ENCODE assay signal across 8 cellular contexts in genomic region chr10:3774814-3775670, GRCh38. TPM values are rescaled to one million over a fixed set of nuclear protein-coding genes. Genes with fewer than 3 reads are reported as not detected.
DNase-seq lines count a peak whose midpoint lies in the region; ATAC-seq, FAIRE-seq and TF ChIP-seq lines count a peak whose summit lies in the region.

No MANE protein-coding gene starts in this region.

- H3K4me2 ChIP-seq in endothelial cell of umbilical vein (ENCODE audit: insufficient read depth, low read length), result no peak overlapping the region

- H3K9ac ChIP-seq in endothelial cell of umbilical vein (replicated peaks; ENCODE audit: extremely low read depth, insufficient read depth, low read length), result no peak overlapping the region

- POLR2A ChIA-PET in endothelial cell of umbilical vein (lab: Charles Lee), result interaction anchor here (0.7 to 1.8 kb wide), 10 partner anchors 11 to 996 kb away, joined by 3 to 7 read pairs (median 4); partner anchors contain the start of gene KLF6

- DNase-seq in G401 (ENCODE audit: low spot score), result peak; percentile 26
- peak; percentile 59 for DNase-seq in SK-MEL-5 (ENCODE audit: low read depth, low spot score)
- peak; percentile 85 for DNase-seq in endothelial cell of umbilical vein (ENCODE audit: low read depth, low spot score)
- DNase-seq in natural killer cell treated with Interleukin-12 subunit alpha and Interleukin-12 subunit beta and Interleukin-15 and Interleukin-18, amount 100 ng/mL, for 72 hours (ENCODE audit: low spot score), result no peak
- DNase-seq in HPDE6-E6E7 (ENCODE audit: extremely low spot score), result no peak
- DNase-seq in D341Med (ENCODE audit: low spot score), result no peak

- peaks cover 24% of the 10 kb centered on the region for H3K79me2 ChIP-seq in endothelial cell of umbilical vein (ENCODE audit: control insufficient read depth, insufficient read depth, low read length)

- no peaks in the 10 kb centered on the region for H3K9me3 ChIP-seq in endothelial cell of umbilical vein (replicated peaks; ENCODE audit: control insufficient read depth, insufficient read depth, low read length)

- intact Hi-C loops in endothelial cell of umbilical vein (cut with micrococcal nuclease), result loop anchor here (1.0 kb wide), 3 partner anchors 20 to 578 kb away; no protein-coding TSS in a partner anchor

- no peaks in the 10 kb centered on the region for H3K27me3 Mint-ChIP-seq in natural killer cell treated with Interleukin-12 subunit alpha and Interleukin-12 subunit beta and Interleukin-15 and Interleukin-18, amount 100 ng/mL, for 72 hours

- TF ChIP-seq CTCF in endothelial cell of umbilical vein (IDR thresholded peaks at IDR 0.05; ENCODE audit: extremely low read depth in 1 of 2, insufficient read depth in 1 of 2, low read depth in 1 of 2, low read length in 2 of 2), result no peak

- H3K27ac Mint-ChIP-seq in natural killer cell treated with Interleukin-12 subunit alpha and Interleukin-12 subunit beta and Interleukin-15 and Interleukin-18, amount 100 ng/mL, for 72 hours, result peak overlapping the region; percentile 99 to 100

- H3K4me1 Mint-ChIP-seq in natural killer cell treated with Interleukin-12 subunit alpha and Interleukin-12 subunit beta and Interleukin-15 and Interleukin-18, amount 100 ng/mL, for 72 hours (ENCODE audit: low read depth in 2 of 2), result peaks cover 53 to 70% of the 10 kb centered on the region in 2 donors

- dilution Hi-C loops in endothelial cell of umbilical vein (cut with MboI; ENCODE audit: extremely low pct_ligation_motif_present, low sequenced_read_pairs), result no loop called here

- ATAC-seq in natural killer cell treated with Interleukin-12 subunit alpha and Interleukin-12 subunit beta and Interleukin-15 and Interleukin-18, amount 100 ng/mL, for 72 hours, result peak in 1 of 2 donors; percentile 8
- no peak for ATAC-seq in HG03565 (IDR thresholded peaks at IDR 0.05; ENCODE audit: unreplicated experiment)
- no peak for ATAC-seq in HG02970 (IDR thresholded peaks at IDR 0.05; ENCODE audit: low FRiP score, unreplicated experiment)

- no peaks in the 10 kb centered on the region for H3K27me3 ChIP-seq in endothelial cell of umbilical vein (ENCODE audit: control insufficient read depth in 2 of 2, insufficient read depth in 2 of 2, low read length in 2 of 2)

- peaks cover 42% of the 10 kb centered on the region for H3K4me1 ChIP-seq in endothelial cell of umbilical vein (ENCODE audit: control insufficient read depth, extremely low read depth, insufficient read depth, low read length)

- in situ Hi-C loops in G401 (cut with HindIII; ENCODE audit: low sequenced_read_pairs), result no loop called here
- in situ Hi-C loops in SK-MEL-5 (cut with HindIII; ENCODE audit: low pct_unique_long_range_greater_than_20kb, low sequenced_read_pairs), result no loop called here

- H2AFZ ChIP-seq in endothelial cell of umbilical vein (ENCODE audit: low read depth, low read length), result no peak overlapping the region

- peak overlapping the region; percentile 76 for H3K4me3 Mint-ChIP-seq in natural killer cell treated with Interleukin-12 subunit alpha and Interleukin-12 subunit beta and Interleukin-15 and Interleukin-18, amount 100 ng/mL, for 72 hours

- H3K27ac ChIP-seq in endothelial cell of umbilical vein (ENCODE audit: insufficient read depth, low read depth, low read length), result peak overlapping the region; percentile 36

- H4K20me1 ChIP-seq in endothelial cell of umbilical vein (replicated peaks; ENCODE audit: control insufficient read depth, extremely low read depth, insufficient read depth, low read length), result no peaks in the 10 kb centered on the region

- TF ChIP-seq POLR2A in endothelial cell of umbilical vein (IDR thresholded peaks at IDR 0.05; ENCODE audit: low read depth, low read length), result peak; percentile 77

- H3K4me3 ChIP-seq in endothelial cell of umbilical vein (replicated peaks in 1 of 3; ENCODE audit: insufficient read depth in 1 of 3, low read depth in 1 of 3, low read length in 3 of 3), result no peak overlapping the region

- peaks cover 43% of the 10 kb centered on the region for H3K36me3 Mint-ChIP-seq in natural killer cell treated with Interleukin-12 subunit alpha and Interleukin-12 subunit beta and Interleukin-15 and Interleukin-18, amount 100 ng/mL, for 72 hours

- H3K36me3 ChIP-seq in endothelial cell of umbilical vein (ENCODE audit: control insufficient read depth in 2 of 2, extremely low read depth in 1 of 2, insufficient read depth in 2 of 2, low read length in 2 of 2), result peaks cover 15 to 29% of the 10 kb centered on the region in 2 experiments

- H3K9me3 Mint-ChIP-seq in natural killer cell treated with Interleukin-12 subunit alpha and Interleukin-12 subunit beta and Interleukin-15 and Interleukin-18, amount 100 ng/mL, for 72 hours, result no peaks in the 10 kb centered on the region

- H3K9me1 ChIP-seq in endothelial cell of umbilical vein (replicated peaks; ENCODE audit: control insufficient read depth, extremely low read depth, insufficient read depth, low read length), result no peaks in the 10 kb centered on the region

- BruUV-seq in endothelial cell of umbilical vein (replicated peaks; lab: Mats Ljungman, UMichigan), result no TSS peak

- CTCF ChIA-PET in endothelial cell of umbilical vein (lab: Charles Lee), result interaction anchor here (0.9 to 2.9 kb wide), 10 partner anchors 11 to 882 kb away, joined by 3 to 18 read pairs (median 4); no protein-coding TSS in a partner anchor

- no peak for FAIRE-seq in endothelial cell of umbilical vein (lab: Jason Lieb, UNC)

TF ChIP-seq in endothelial cell of umbilical vein, 7 proteins besides CTCF, POLR2A, EP300 and RAD21:
- TF ChIP-seq MAX (IDR thresholded peaks at IDR 0.05; ENCODE audit: insufficient read depth, insufficient read length), result peak; percentile 41
- TF ChIP-seq GATA2 (IDR thresholded peaks at IDR 0.05; ENCODE audit: insufficient read depth, insufficient read length, low read depth, low read length), result no peak
- no peak for TF ChIP-seq EZH2 (IDR thresholded peaks at IDR 0.05; ENCODE audit: borderline replicate concordance, low read depth, low read length, severe bottlenecking)
- TF ChIP-seq POLR2AphosphoS5 (IDR thresholded peaks at IDR 0.05; ENCODE audit: insufficient read depth, low read depth, low read length), result peak; percentile 32
- TF ChIP-seq FOS (IDR thresholded peaks at IDR 0.05; ENCODE audit: borderline replicate concordance, insufficient read depth, low read length), result peak; percentile 50
- peak; percentile 27 for TF ChIP-seq JUN (IDR thresholded peaks at IDR 0.05; ENCODE audit: borderline replicate concordance, insufficient read depth, insufficient read length, low read depth)
- TF ChIP-seq MYC (IDR thresholded peaks at IDR 0.05; ENCODE audit: low read depth, low read length), result no peak
TF ChIP-seq in endothelial cell of umbilical vein: peak in this region for 4.

RNA-seq across cellular contexts. Expression of gene KLF6, which starts 10.0 kb away (rescaled TPM):
- total RNA-seq in G401 (2014; rRNA removed; shearing (Covaris generic)), result 25.8 and 35.8 TPM in 2 replicates
- total RNA-seq in SK-MEL-5 (2014; rRNA removed; shearing (Covaris generic)), result 15.0 and 18.5 TPM in 2 replicates
- 34.5 and 48.0 TPM in 2 replicates for polyA plus RNA-seq in SK-MEL-5 (2015; cell fraction: cytosol; rRNA removed)
- polyA plus RNA-seq in SK-MEL-5 (2015; cell fraction: nucleus; rRNA removed), result 218 and 235 TPM in 2 replicates
- 307 and 330 TPM in 2 replicates for total RNA-seq in endothelial cell of umbilical vein
- 144 and 183 TPM in 2 replicates for polyA plus RNA-seq in endothelial cell of umbilical vein
- polyA plus RNA-seq in endothelial cell of umbilical vein (2011; cell fraction: cytosol; rRNA removed), result 117 and 146 TPM in 2 replicates
- polyA plus RNA-seq in endothelial cell of umbilical vein (2011; cell fraction: nucleus; rRNA removed), result 913 and 1,014 TPM in 2 replicates
- 258 and 323 TPM in 2 replicates for polyA plus RNA-seq in endothelial cell of umbilical vein (2012)
- polyA minus RNA-seq in endothelial cell of umbilical vein, result 717 and 821 TPM in 2 replicates
- polyA minus RNA-seq in endothelial cell of umbilical vein (2011; cell fraction: cytosol; rRNA and poly(A)+ RNA removed), result 6.0 TPM
- polyA minus RNA-seq in endothelial cell of umbilical vein (2011; cell fraction: nucleus; rRNA and poly(A)+ RNA removed), result 1,291 and 1,303 TPM in 2 replicates
- total RNA-seq in natural killer cell treated with Interleukin-12 subunit alpha and Interleukin-12 subunit beta and Interleukin-15 and Interleukin-18, amount 100 ng/mL, for 72 hours, result 100 to 1,000 TPM; 225 to 236 TPM

Comparison
In these comparisons a context has a peak if more than half of its experiments do, and no peak if none do; other contexts are left out.
1. DNase-seq: peak in G401 (single experiment), SK-MEL-5 (single experiment) and endothelial cell of umbilical vein (single experiment); none in natural killer cell treated with Interleukin-12 subunit alpha and Interleukin-12 subunit beta and Interleukin-15 and Interleukin-18, amount 100 ng/mL, for 72 hours (single experiment), HPDE6-E6E7 (single experiment) and D341Med (single experiment).